Comparison of ENCODE assay signal across 2 cellular contexts in genomic region chr2:9400268-9401058, GRCh38.
TF ChIP-seq lines count a peak whose summit lies in the region.

No MANE protein-coding gene starts in this region.

TF ChIP-seq in IMR-90, 13 proteins besides CTCF, POLR2A, EP300 and RAD21:
- TF ChIP-seq RCOR1 (IDR thresholded peaks at IDR 0.05; ENCODE audit: insufficient replicate concordance, low read length) (no peak), ELK1 (IDR thresholded peaks at IDR 0.05; ENCODE audit: borderline replicate concordance, low read depth, low read length) (no peak), NFE2L2 (IDR thresholded peaks at IDR 0.05; ENCODE audit: low read depth, low read length) (no peak), FOS (IDR thresholded peaks at IDR 0.05; ENCODE audit: low read depth, low read length) (no peak), BHLHE40 (IDR thresholded peaks at IDR 0.05; ENCODE audit: low read depth, low read length) (no peak), RFX5 (IDR thresholded peaks at IDR 0.05; ENCODE audit: low read depth, low read length) (no peak), MXI1 (IDR thresholded peaks at IDR 0.05; ENCODE audit: borderline replicate concordance, low read depth, low read length) (no peak), SMC3 (IDR thresholded peaks at IDR 0.05; ENCODE audit: low read depth, low read length) (no peak), MAFK (IDR thresholded peaks at IDR 0.05; ENCODE audit: low read depth, low read length) (no peak), MAZ (IDR thresholded peaks at IDR 0.05; ENCODE audit: borderline replicate concordance, low read depth, low read length) (no peak), CEBPB (IDR thresholded peaks at IDR 0.05; ENCODE audit: low read depth, low read length) (no peak), USF2 (IDR thresholded peaks at IDR 0.05; ENCODE audit: low read depth, low read length) (no peak)

TF ChIP-seq in HepG2, 621 proteins besides CTCF, POLR2A, EP300 and RAD21:
- no peak for TF ChIP-seq IRX3 (CRISPR knock-in tag; IDR thresholded peaks at IDR 0.05; ENCODE audit: borderline replicate concordance, low read depth)
- no peak for TF ChIP-seq PAWR (CRISPR knock-in tag; IDR thresholded peaks at IDR 0.05; ENCODE audit: borderline replicate concordance)
- TF ChIP-seq ZNF263 (CRISPR knock-in tag; IDR thresholded peaks at IDR 0.05) = 0 out of 2 replicates have a peak, but pooled peaks have one; percentile 26
